Comparison of ENCODE assay signal across 1 cellular context in the genomic region with DNA sequence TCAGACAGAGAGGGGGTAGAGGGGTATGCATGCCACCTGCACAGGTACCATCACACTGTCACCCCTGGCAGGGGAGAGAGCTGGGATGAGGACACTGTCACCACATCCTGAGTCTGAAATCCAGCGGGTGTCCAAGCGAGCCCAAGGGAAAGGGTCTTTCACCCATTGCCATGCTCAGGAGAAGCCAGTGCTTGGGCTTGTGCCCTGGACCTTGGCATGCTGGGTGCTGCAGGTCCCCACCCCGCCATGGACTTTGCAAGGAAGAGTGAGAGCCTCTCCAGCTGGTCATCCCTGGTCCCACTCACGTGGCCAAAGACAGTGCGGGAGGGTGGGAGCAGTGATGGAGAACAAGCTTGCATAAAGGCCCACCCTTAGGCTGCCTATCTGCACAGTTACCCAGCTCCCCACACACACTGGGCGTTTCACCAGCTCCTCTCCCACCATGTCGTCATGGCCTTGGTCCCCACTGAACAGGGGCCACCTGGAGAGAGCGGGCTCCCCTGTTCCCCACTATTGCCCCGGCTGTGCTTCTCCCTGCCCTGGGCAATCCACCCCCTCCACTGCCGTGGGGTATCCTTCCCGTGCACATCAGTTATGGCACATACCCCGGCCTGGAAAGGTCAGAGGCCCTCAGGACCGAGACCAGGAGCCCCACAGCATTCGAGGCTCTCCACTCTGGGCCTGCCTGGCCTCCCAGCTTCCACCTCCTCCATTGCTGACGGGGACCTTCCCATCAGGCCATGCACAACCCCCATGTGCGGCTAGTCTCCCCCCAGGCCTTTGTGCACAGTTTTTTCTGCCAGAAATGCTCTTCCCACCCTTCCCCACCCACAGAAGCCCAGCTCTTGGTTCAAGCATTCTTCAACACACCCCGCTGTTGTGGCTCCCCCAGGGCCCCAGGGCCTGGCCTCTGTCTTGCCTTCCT.
TF ChIP-seq lines count a peak whose summit lies in the region.

No MANE protein-coding gene starts in this region.

TF ChIP-seq in WTC11, 78 proteins besides CTCF, POLR2A, EP300 and RAD21 (continued from another document):
- no peak for TF ChIP-seq HMGXB4 (CRISPR knock-in tag; IDR thresholded peaks at IDR 0.05)
- TF ChIP-seq ATF3 (CRISPR knock-in tag; conservative IDR thresholded peaks at IDR 0.05): no peak
- no peak for TF ChIP-seq ZNF138 (CRISPR knock-in tag; conservative IDR thresholded peaks at IDR 0.05)
- TF ChIP-seq ELF4 (CRISPR knock-in tag; IDR thresholded peaks at IDR 0.05; ENCODE audit: low read depth): no peak
